Comparison of ENCODE assay signal across 19 cellular contexts in genomic region chr16:68345958-68346635, GRCh38. TPM values are rescaled to one million over a fixed set of nuclear protein-coding genes. Genes with fewer than 3 reads are reported as not detected.
DNase-seq lines count a peak whose midpoint lies in the region; ATAC-seq and TF ChIP-seq lines count a peak whose summit lies in the region.
"Had no signal": no experiment of that assay in that cellular context is flagged by ENCODE, and none has a peak within 500 bp of the region (broad histone marks: within the 10 kb centered on the region; RNA-seq: fewer than 3 reads in every experiment).

No MANE protein-coding gene starts in this region.

- H3K4me1 ChIP-seq in left ventricle myocardium inferior (peaks cover 32% of the 10 kb centered on the region), right atrium auricular region (peaks cover 0 to 9% of the 10 kb centered on the region in 2 donors)
- H3K4me1 ChIP-seq: BE2C, SJSA1 had no signal

- H3K4me3 ChIP-seq in left ventricle myocardium inferior (no peak overlapping the region), right atrium auricular region (no peak overlapping the region)
- H3K4me3 ChIP-seq: SJSA1 had no signal

- H3K4me1 Mint-ChIP-seq in T-helper 17 cell (peaks cover 3% of the 10 kb centered on the region), nephron progenitor cell (peaks cover 33% of the 10 kb centered on the region)

- no peaks in the 10 kb centered on the region for H3K9me3 ChIP-seq in left ventricle myocardium inferior (replicated peaks)
- H3K9me3 ChIP-seq in right atrium auricular region, result no peaks in the 10 kb centered on the region
- H3K9me3 ChIP-seq in T-helper 17 cell (ENCODE audit: control insufficient read depth, low read length, poor library complexity, severe bottlenecking), result no peaks in the 10 kb centered on the region
- H3K9me3 ChIP-seq: BE2C, SJSA1 had no signal

- no peaks in the 10 kb centered on the region for H3K9me3 Mint-ChIP-seq in nephron progenitor cell
- H3K9me3 Mint-ChIP-seq: CD8-positive, alpha-beta memory T cell had no signal

- H3K36me3 ChIP-seq in left ventricle myocardium inferior (peaks cover 77% of the 10 kb centered on the region), right atrium auricular region (peaks cover 71% of the 10 kb centered on the region)

- H3K36me3 Mint-ChIP-seq in T-helper 17 cell (ENCODE audit: low read depth), result peaks cover 11% of the 10 kb centered on the region
- peaks cover 60% of the 10 kb centered on the region for H3K36me3 Mint-ChIP-seq in nephron progenitor cell (ENCODE audit: low read depth)

- H3K4me3 Mint-ChIP-seq in T-helper 17 cell (no peak overlapping the region), nephron progenitor cell (no peak overlapping the region)
- H3K4me3 Mint-ChIP-seq: CD8-positive, alpha-beta memory T cell had no signal

- intact Hi-C loops in left ventricle myocardium inferior (cut with micrococcal nuclease), result no loop called here

- TF ChIP-seq CTCF in left ventricle myocardium inferior (IDR thresholded peaks at IDR 0.05; ENCODE audit: borderline replicate concordance) (no peak), right atrium auricular region (IDR thresholded peaks at IDR 0.05) (no peak), nephron progenitor cell (IDR thresholded peaks at IDR 0.05) (no peak)

- H3K27ac Mint-ChIP-seq in T-helper 17 cell (peak overlapping the region; percentile 47), nephron progenitor cell (peak overlapping the region; percentile 19)

- no peak for ATAC-seq in T-helper 17 cell
- no peak for ATAC-seq in GM18868 (IDR thresholded peaks at IDR 0.05; ENCODE audit: unreplicated experiment)
- no peak for ATAC-seq in HG03457 (IDR thresholded peaks at IDR 0.05; ENCODE audit: unreplicated experiment)
- ATAC-seq: PC-3 had no signal

- H3K27ac ChIP-seq in left ventricle myocardium inferior (replicated peaks) (peak overlapping the region; percentile 61), right atrium auricular region (peak overlapping the region in 1 of 2 donors; percentile 36)
- H3K27ac ChIP-seq: RWPE1, SJSA1 had no signal

- H3K27me3 ChIP-seq in left ventricle myocardium inferior (ENCODE audit: low read depth) (no peaks in the 10 kb centered on the region), right atrium auricular region (no peaks in the 10 kb centered on the region)
- H3K27me3 ChIP-seq: BE2C, SJSA1 had no signal

- no peaks in the 10 kb centered on the region for H3K27me3 Mint-ChIP-seq in T-helper 17 cell
- peaks cover 3% of the 10 kb centered on the region for H3K27me3 Mint-ChIP-seq in nephron progenitor cell (ENCODE audit: low read depth, poor library complexity)
- H3K27me3 Mint-ChIP-seq: CD8-positive, alpha-beta memory T cell had no signal

- DNase-seq in left ventricle myocardium inferior (no peak), right atrium auricular region (ENCODE audit: low spot score) (no peak), T-helper 17 cell (no peak), nephron progenitor cell (no peak), DMS153 treated with DMSO at 0.1 percent for 48 hours (lab: John Stamatoyannopoulos, UW; ENCODE audit: unreplicated experiment) (no peak)
- DNase-seq: BE2C; CD8-positive, alpha-beta memory T cell; KG1; NCI-H1048; NCI-H1436 treated with DMSO at 0.1 percent for 48 hours; NCI-H2029 treated with DMSO at 0.1 percent for 48 hours; NCI-H2171 treated with DMSO at 0.1 percent for 48 hours; NCI-H446 treated with DMSO at 0.1 percent for 48 hours; NCI-H748 treated with DMSO at 0.1 percent for 48 hours; PC-3 had no signal

RNA-seq across cellular contexts. Expression of gene PRMT7, which starts 35.3 kb away (rescaled TPM):
- 25.6 TPM for total RNA-seq in left ventricle myocardium inferior
- 10 to 100 TPM; 24.5 to 35.7 TPM for total RNA-seq in right atrium auricular region
- total RNA-seq in T-helper 17 cell, result 10 to 100 TPM; 55.2 to 59.4 TPM

RNA-seq across cellular contexts. Expression of gene SLC7A6OS, which starts 35.4 kb away (rescaled TPM):
- total RNA-seq in left ventricle myocardium inferior (13.6 TPM), right atrium auricular region (1 to 10 TPM; 6.8 to 8.6 TPM), T-helper 17 cell (10 to 100 TPM; 35.3 to 36.0 TPM)
